ENCODE assay signal across 15 cellular contexts in genomic region chr15:48516125-48516524, GRCh38.
DNase-seq lines count a peak whose midpoint lies in the region; ATAC-seq lines count a peak whose summit lies in the region.
"Had no signal": no experiment of that assay in that cellular context is flagged by ENCODE, and none has a peak within 500 bp of the region (broad histone marks: within the 10 kb centered on the region; RNA-seq: fewer than 3 reads in every experiment).

No MANE protein-coding gene starts in this region.

- H3K27ac ChIP-seq in caudate nucleus (ENCODE audit: low read depth, low read length) = peak overlapping the region; percentile 58
- H3K27ac ChIP-seq: 22Rv1, BLaER1 had no signal

- no peak overlapping the region for H3K4me3 Mint-ChIP-seq in T-cell
- H3K4me3 Mint-ChIP-seq: CD8-positive, alpha-beta memory T cell had no signal

- no peak overlapping the region for H3K27ac Mint-ChIP-seq in T-cell
- H3K27ac Mint-ChIP-seq: CD8-positive, alpha-beta memory T cell had no signal

- H3K36me3 ChIP-seq in skeletal muscle satellite cell (ENCODE audit: insufficient read depth, low read length) = peaks cover 98% of the 10 kb centered on the region
- H3K36me3 ChIP-seq: BLaER1 had no signal

- POLR2A ChIA-PET in T-cell (lab: Charles Lee) = no interaction called here

- H3K9ac ChIP-seq in skeletal muscle satellite cell (ENCODE audit: low read depth, low read length) = peak overlapping the region; percentile 1
- H3K9ac ChIP-seq: BLaER1 had no signal

- H3K27me3 ChIP-seq in skeletal muscle satellite cell (ENCODE audit: control insufficient read depth, insufficient read depth, low read length) = no peaks in the 10 kb centered on the region
- H3K27me3 ChIP-seq: BLaER1 had no signal

- CTCF ChIA-PET in T-cell (lab: Charles Lee) = no interaction called here

- no peak overlapping the region for H3K4me3 ChIP-seq in skeletal muscle satellite cell (ENCODE audit: low read length)
- H3K4me3 ChIP-seq: BLaER1, GM12878 had no signal

- no peaks in the 10 kb centered on the region for H3K4me1 Mint-ChIP-seq in T-cell
- H3K4me1 Mint-ChIP-seq: CD8-positive, alpha-beta memory T cell had no signal

- no peaks in the 10 kb centered on the region for H3K9me3 Mint-ChIP-seq in T-cell

- peak; percentile 39 for DNase-seq in Right ventricle myocardium superior
- no peak for DNase-seq in left cardiac atrium
- peak in 1 of 61 donors; percentile 2 for DNase-seq in caudate nucleus (lab: John Stamatoyannopoulos, UW)
- peak; percentile 22 for DNase-seq in myocyte (ENCODE audit: low read depth)
- no peak for DNase-seq in NCI-H2081 treated with DMSO at 0.1 percent for 48 hours (lab: John Stamatoyannopoulos, UW)
- no peak for DNase-seq in T-cell
- DNase-seq in MV-4-11 (lab: John Stamatoyannopoulos, UW) = no peak
- DNase-seq: CD8-positive, alpha-beta memory T cell; DMS 273 treated with DMSO at 0.1 percent for 48 hours; DMS79; H7 had no signal

- H3K4me1 ChIP-seq in skeletal muscle satellite cell (ENCODE audit: control insufficient read depth, insufficient read depth, low read length) = peaks cover 25% of the 10 kb centered on the region
- H3K4me1 ChIP-seq: BLaER1 had no signal

- intact Hi-C loops in Right ventricle myocardium superior (cut with DNase I) = loop anchor here (10.0 kb wide), 1 partner anchor 61 kb away; no protein-coding TSS in a partner anchor
- intact Hi-C loops in left cardiac atrium (cut with DNase I) = no loop called here

- H3K36me3 Mint-ChIP-seq in T-cell = no peaks in the 10 kb centered on the region
- H3K36me3 Mint-ChIP-seq: CD8-positive, alpha-beta memory T cell had no signal

- peaks cover 0 to 3% of the 10 kb centered on the region in 2 donors for H3K27me3 Mint-ChIP-seq in T-cell

- ATAC-seq in Right ventricle myocardium superior (ENCODE audit: poor library complexity) = peak; percentile 46
- no peak for ATAC-seq in left cardiac atrium
- no peak for ATAC-seq in T-cell (replicated peaks in 1 of 4)
- ATAC-seq: GM12878 had no signal

- no peak overlapping the region for H3K4me2 ChIP-seq in skeletal muscle satellite cell (ENCODE audit: low read length)
- H3K4me2 ChIP-seq: BLaER1 had no signal

- no peaks in the 10 kb centered on the region for H3K9me3 ChIP-seq in skeletal muscle satellite cell (replicated peaks; ENCODE audit: low read length)
- H3K9me3 ChIP-seq: BLaER1 had no signal

Comparison
In these comparisons a context has a peak if more than half of its experiments do, and no peak if none do; other contexts are left out.
1. DNase-seq: peak in Right ventricle myocardium superior (single experiment) and myocyte (single experiment); none in left cardiac atrium (single experiment), NCI-H2081 treated with DMSO at 0.1 percent for 48 hours (single experiment), T-cell (0 of 34) and MV-4-11 (single experiment).